In the genomic region with DNA sequence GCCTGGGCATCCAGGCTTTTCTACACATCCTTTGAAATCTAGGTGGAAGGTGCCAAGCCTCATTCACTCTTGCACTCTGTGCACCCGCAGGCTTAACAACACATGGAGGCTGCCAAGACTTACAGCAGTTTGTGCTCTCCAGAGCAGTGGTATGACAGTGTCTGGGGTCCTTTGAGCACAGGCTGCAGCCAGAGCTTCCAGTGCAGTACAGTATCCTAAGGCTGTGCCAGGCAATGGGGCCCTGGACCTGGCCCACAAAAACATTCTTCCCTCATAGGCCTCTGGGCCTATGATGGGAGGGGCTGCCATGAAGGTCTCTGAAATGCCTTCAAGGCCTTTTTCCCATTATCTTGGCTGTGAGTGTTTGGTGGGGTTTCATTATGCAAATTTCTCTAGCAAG, we compare ENCODE assay signal across 16 cellular contexts.
A peak's percentile ranks its signal among the peaks of the same experiment; 100 is the strongest.
DNase-seq lines count a peak whose midpoint lies in the region; FAIRE-seq and TF ChIP-seq lines count a peak whose summit lies in the region.
"Had no signal": no experiment of that assay in that cellular context is flagged by ENCODE, and none has a peak within 500 bp of the region (broad histone marks: within the 10 kb centered on the region; RNA-seq: fewer than 3 reads in every experiment).

No MANE protein-coding gene starts in this region.

- no peak for FAIRE-seq in astrocyte (lab: Jason Lieb, UNC)

- no peak overlapping the region for H4K91ac ChIP-seq in trophoblast cell (ENCODE audit: low read depth, low read length)

- peaks cover 9% of the 10 kb centered on the region for H3K36me3 Mint-ChIP-seq in astrocyte (ENCODE audit: low read depth, unreplicated experiment)
- H3K36me3 Mint-ChIP-seq: CD14-positive monocyte; CD4-positive, alpha-beta memory T cell had no signal

- H2BK120ac ChIP-seq in trophoblast cell (ENCODE audit: insufficient read depth, low read length, poor library complexity), result peak overlapping the region; percentile 11

- H3K27me3 ChIP-seq in astrocyte (ENCODE audit: insufficient read depth, low read length) (no peaks in the 10 kb centered on the region), trophoblast cell (ENCODE audit: insufficient read depth, low read length) (no peaks in the 10 kb centered on the region), sigmoid colon (no peaks in the 10 kb centered on the region)

- no peak overlapping the region for H3K27ac Mint-ChIP-seq in astrocyte (ENCODE audit: unreplicated experiment)
- H3K27ac Mint-ChIP-seq: CD4-positive, alpha-beta memory T cell had no signal

- no peak overlapping the region for H3K23ac ChIP-seq in trophoblast cell (ENCODE audit: low read length)

- H4K8ac ChIP-seq in trophoblast cell (ENCODE audit: low read depth, low read length), result no peak overlapping the region

- H3K4me2 ChIP-seq in astrocyte (ENCODE audit: low read length), result no peak overlapping the region
- H3K4me2 ChIP-seq in trophoblast cell (ENCODE audit: low read length), result no peak overlapping the region

- H4K12ac ChIP-seq in trophoblast cell (ENCODE audit: low read depth, low read length), result no peak overlapping the region

- no peak overlapping the region for H2BK12ac ChIP-seq in trophoblast cell (ENCODE audit: low read length)

- no peaks in the 10 kb centered on the region for H4K20me1 ChIP-seq in astrocyte (ENCODE audit: insufficient read depth, low read length)

- peaks cover 26% of the 10 kb centered on the region for H3K4me1 Mint-ChIP-seq in astrocyte (ENCODE audit: low read depth, unreplicated experiment)
- H3K4me1 Mint-ChIP-seq: CD4-positive, alpha-beta memory T cell had no signal

- H3K27ac ChIP-seq in 22Rv1 (peak overlapping the region; percentile 49), astrocyte (ENCODE audit: low read depth, low read length) (peak overlapping the region; percentile 67), trophoblast cell (ENCODE audit: low read depth, low read length) (no peak overlapping the region), sigmoid colon (no peak overlapping the region)

- no peak for TF ChIP-seq POLR2A in sigmoid colon (IDR thresholded peaks at IDR 0.05)

- peak; percentile 71 for DNase-seq in ELF-1 (ENCODE audit: low read depth, low spot score)
- DNase-seq in astrocyte (ENCODE audit: low read depth), result no peak
- no peak for DNase-seq in trophoblast cell
- no peak for DNase-seq in AG08395 (ENCODE audit: low spot score)
- no peak for DNase-seq in sigmoid colon
- no peak for DNase-seq in activated T-cell treated with anti-CD3 and anti-CD28 coated beads, Interleukin-2, amount 50 U/mL, for 1 hour
- DNase-seq: ACHN; AML-193; CD4-positive, alpha-beta memory T cell; DMS153; DMS79; GF-D8; GOT3; H7 had no signal

- no peak for TF ChIP-seq EP300 in sigmoid colon (IDR thresholded peaks at IDR 0.05)

- no peaks in the 10 kb centered on the region for H3K36me3 ChIP-seq in astrocyte (ENCODE audit: insufficient read depth, low read length)
- H3K36me3 ChIP-seq in trophoblast cell (ENCODE audit: control insufficient read depth in 1 of 2, insufficient read depth in 2 of 2, low read length in 2 of 2), result peaks cover 0 to 6% of the 10 kb centered on the region in 2 experiments
- H3K36me3 ChIP-seq in sigmoid colon, result no peaks in the 10 kb centered on the region

- H3K9me3 ChIP-seq in astrocyte (ENCODE audit: insufficient read depth, low read depth, low read length) (no peaks in the 10 kb centered on the region), trophoblast cell (ENCODE audit: insufficient read depth, low read depth, low read length) (peaks cover 6% of the 10 kb centered on the region), sigmoid colon (peaks cover 0 to 7% (median 0%) of the 10 kb centered on the region in 4 donors)

- H3K79me2 ChIP-seq in astrocyte (ENCODE audit: insufficient read depth, low read length), result no peaks in the 10 kb centered on the region
- H3K79me2 ChIP-seq in trophoblast cell (ENCODE audit: control insufficient read depth, insufficient read depth, low read length, poor library complexity), result no peaks in the 10 kb centered on the region

- H3K27me3 Mint-ChIP-seq in astrocyte (ENCODE audit: low read depth, unreplicated experiment), result no peaks in the 10 kb centered on the region

- H3K4ac ChIP-seq in trophoblast cell (ENCODE audit: low read depth, low read length), result no peak overlapping the region

- peaks cover 18% of the 10 kb centered on the region for H3K9me3 Mint-ChIP-seq in astrocyte (ENCODE audit: unreplicated experiment)

- H2AFZ ChIP-seq in astrocyte (ENCODE audit: low read depth, low read length) (no peak overlapping the region), trophoblast cell (ENCODE audit: insufficient read depth, low read length, poor library complexity) (no peak overlapping the region)

- H3K4me3 ChIP-seq in astrocyte (ENCODE audit: insufficient read depth, low read depth, low read length) (no peak overlapping the region), trophoblast cell (ENCODE audit: low read depth, low read length) (no peak overlapping the region), sigmoid colon (no peak overlapping the region)

- H2AK5ac ChIP-seq in trophoblast cell (ENCODE audit: low read length), result no peak overlapping the region

- intact Hi-C loops in sigmoid colon (cut with DNase I), result no loop called here

- peak overlapping the region; percentile 2 for H3K18ac ChIP-seq in trophoblast cell (ENCODE audit: low read length)

- H3K4me1 ChIP-seq in astrocyte (ENCODE audit: insufficient read depth, low read length), result peaks cover 18% of the 10 kb centered on the region
- H3K4me1 ChIP-seq in trophoblast cell (ENCODE audit: control insufficient read depth in 1 of 2, insufficient read depth in 2 of 2, low read length in 2 of 2), result peaks cover 3 to 5% of the 10 kb centered on the region in 2 experiments
- peaks cover 0 to 18% (median 7%) of the 10 kb centered on the region in 4 donors for H3K4me1 ChIP-seq in sigmoid colon

- TF ChIP-seq CTCF in 22Rv1 (IDR thresholded peaks at IDR 0.05) (no peak), astrocyte (IDR thresholded peaks at IDR 0.05; ENCODE audit: insufficient read depth, low read depth, low read length) (no peak), sigmoid colon (IDR thresholded peaks at IDR 0.05) (no peak)

- H3K79me1 ChIP-seq in trophoblast cell (ENCODE audit: low read length), result peaks cover 5% of the 10 kb centered on the region

- H3K4me3 Mint-ChIP-seq in astrocyte (ENCODE audit: unreplicated experiment), result no peak overlapping the region
- H3K4me3 Mint-ChIP-seq: CD14-positive monocyte; CD4-positive, alpha-beta memory T cell had no signal

- H3K14ac ChIP-seq in trophoblast cell (ENCODE audit: low read length), result peak overlapping the region; percentile 40

- WGBS in trophoblast cell (ENCODE audit: extremely low coverage, insufficient coverage, insufficient read length), result no CpG with 5 or more reads among the region's 1 CpG
- WGBS in sigmoid colon, 2 donors, result 91 to 95% methylated on average over 1 of the region's 1 CpG

- H2BK5ac ChIP-seq in trophoblast cell (ENCODE audit: low read depth, low read length, poor library complexity), result peak overlapping the region; percentile 49

- H3K9ac ChIP-seq in astrocyte (ENCODE audit: low read length), result no peak overlapping the region
- no peak overlapping the region for H3K9ac ChIP-seq in trophoblast cell (ENCODE audit: low read length)

Comparison
In these comparisons a context has a peak if more than half of its experiments do, and no peak if none do; other contexts are left out.
1. H3K27ac ChIP-seq: peak in 22Rv1 (single experiment) and astrocyte (single experiment); none in trophoblast cell (single experiment) and sigmoid colon (0 of 4).